In genomic region chr19:18119243-18120105, GRCh38 we compare ENCODE assay signal across 8 cellular contexts. TPM values are rescaled to one million over a fixed set of nuclear protein-coding genes. Genes with fewer than 3 reads are reported as not detected.
DNase-seq lines count a peak whose midpoint lies in the region; ATAC-seq, FAIRE-seq and TF ChIP-seq lines count a peak whose summit lies in the region.

No MANE protein-coding gene starts in this region.

- H3K27me3 ChIP-seq in Karpas-422 (ENCODE audit: low read length) (no peaks in the 10 kb centered on the region), subcutaneous abdominal adipose tissue (ENCODE audit: control insufficient read depth in 5 of 5, insufficient read depth in 4 of 5, low read length in 5 of 5) (no peaks in the 10 kb centered on the region)

- peak overlapping the region; percentile 41 for H3K27ac ChIP-seq in Karpas-422 (ENCODE audit: low read length)
- no peak overlapping the region for H3K27ac ChIP-seq in subcutaneous abdominal adipose tissue (ENCODE audit: low read depth, low read length)

- intact Hi-C loops in mucosa of descending colon (cut with DNase I, micrococcal nuclease), result loop anchor here in 1 of 2 donors (10.0 kb wide), 1 partner anchor 45 kb away; no protein-coding TSS in a partner anchor

- no peaks in the 10 kb centered on the region for H3K27me3 Mint-ChIP-seq in activated T-helper 17 cell treated with anti-CD3 and anti-CD28 coated beads, Interleukin-2, amount 50 U/mL, for 72 hours

- FAIRE-seq in frontal cortex (lab: Jason Lieb, UNC), result no peak

- no peaks in the 10 kb centered on the region for H3K9me3 Mint-ChIP-seq in activated T-helper 17 cell treated with anti-CD3 and anti-CD28 coated beads, Interleukin-2, amount 50 U/mL, for 72 hours

- no peaks in the 10 kb centered on the region for H3K9me2 ChIP-seq in Karpas-422 (replicated peaks; ENCODE audit: insufficient read depth, low read length)

- peak overlapping the region; percentile 90 for H3K4me3 ChIP-seq in Karpas-422 (ENCODE audit: low read length)
- H3K4me3 ChIP-seq in mucosa of descending colon, result no peak overlapping the region
- peak overlapping the region in 3 of 5 donors; percentile 6 to 66 (median 14) for H3K4me3 ChIP-seq in subcutaneous abdominal adipose tissue (ENCODE audit: low read depth in 1 of 5, low read length in 5 of 5)

- peak overlapping the region; percentile 94 for H3K27ac Mint-ChIP-seq in activated T-helper 17 cell treated with anti-CD3 and anti-CD28 coated beads, Interleukin-2, amount 50 U/mL, for 72 hours

- H3K9ac ChIP-seq in Karpas-422 (ENCODE audit: low read length) (peak overlapping the region; percentile 86), subcutaneous abdominal adipose tissue (ENCODE audit: low read length in 5 of 5) (peak overlapping the region in 1 of 5 donors; percentile 2)

- H3K4me1 Mint-ChIP-seq in activated T-helper 17 cell treated with anti-CD3 and anti-CD28 coated beads, Interleukin-2, amount 50 U/mL, for 72 hours, result peaks cover 22% of the 10 kb centered on the region

- H2AFZ ChIP-seq in Karpas-422 (ENCODE audit: low read length), result no peak overlapping the region

- H3K9me3 ChIP-seq in Karpas-422 (ENCODE audit: low read length) (no peaks in the 10 kb centered on the region), mucosa of descending colon (no peaks in the 10 kb centered on the region), subcutaneous abdominal adipose tissue (ENCODE audit: control insufficient read depth in 5 of 5, low read length in 5 of 5) (peaks cover 0 to 2% (median 0%) of the 10 kb centered on the region in 5 donors)

- peaks cover 30% of the 10 kb centered on the region for H3K4me1 ChIP-seq in Karpas-422 (ENCODE audit: low read length)
- H3K4me1 ChIP-seq in mucosa of descending colon (ENCODE audit: low read depth), result peaks cover 13% of the 10 kb centered on the region
- peaks cover 1 to 47% (median 26%) of the 10 kb centered on the region in 5 donors for H3K4me1 ChIP-seq in subcutaneous abdominal adipose tissue (ENCODE audit: control insufficient read depth in 5 of 5, insufficient read depth in 5 of 5, low read length in 5 of 5)

- H3K36me3 ChIP-seq in Karpas-422 (ENCODE audit: insufficient read depth, low read length) (peaks cover 7% of the 10 kb centered on the region), mucosa of descending colon (ENCODE audit: low read depth) (no peaks in the 10 kb centered on the region), subcutaneous abdominal adipose tissue (ENCODE audit: control insufficient read depth in 5 of 5, insufficient read depth in 5 of 5, low read length in 5 of 5) (peaks cover 0 to 32% (median 19%) of the 10 kb centered on the region in 5 donors)

- H3K4me2 ChIP-seq in Karpas-422 (ENCODE audit: low read depth, low read length, poor library complexity, severe bottlenecking), result peak overlapping the region; percentile 84

- no peak for TF ChIP-seq CTCF in mucosa of descending colon (IDR thresholded peaks at IDR 0.05)

- peaks cover 22% of the 10 kb centered on the region for H3K79me2 ChIP-seq in Karpas-422 (ENCODE audit: low read length)

- peak; percentile 50 for ATAC-seq in activated T-helper 17 cell treated with anti-CD3 and anti-CD28 coated beads, Interleukin-2, amount 50 U/mL, for 72 hours (replicated peaks)
- ATAC-seq in mucosa of descending colon, result peak; percentile 41

- H3K36me3 Mint-ChIP-seq in activated T-helper 17 cell treated with anti-CD3 and anti-CD28 coated beads, Interleukin-2, amount 50 U/mL, for 72 hours (ENCODE audit: low read depth), result peaks cover 72% of the 10 kb centered on the region

- peak overlapping the region; percentile 90 for H3K4me3 Mint-ChIP-seq in activated T-helper 17 cell treated with anti-CD3 and anti-CD28 coated beads, Interleukin-2, amount 50 U/mL, for 72 hours

- no peaks in the 10 kb centered on the region for H4K20me1 ChIP-seq in Karpas-422 (ENCODE audit: insufficient read depth, low read depth, low read length)

- DNase-seq in Karpas-422 (peak; percentile 69), mucosa of descending colon (peak in 1 of 3 donors; percentile 78), NCI-H226 (no peak), NCI-H1694 treated with DMSO at 0.1 percent for 48 hours (lab: John Stamatoyannopoulos, UW) (no peak), frontal cortex (ENCODE audit: low spot score in 2 of 2) (no peak), amniotic stem cell (lab: John Stamatoyannopoulos, UW) (no peak)

RNA-seq across cellular contexts. Expression of gene MAST3, which starts 21.9 kb away (rescaled TPM):
- total RNA-seq in Karpas-422 (2014; rRNA removed; shearing (Covaris generic); ENCODE audit: low replicate concordance), result 7.7 and 17.9 TPM in 2 replicates
- total RNA-seq in activated T-helper 17 cell treated with anti-CD3 and anti-CD28 coated beads, Interleukin-2, amount 50 U/mL, for 72 hours, result 10 to 100 TPM; 23.5 to 46.6 TPM
- 10 to 100 TPM; 25.2 to 37.3 (median 34.7) TPM for total RNA-seq in mucosa of descending colon
- total RNA-seq in frontal cortex, result 4.5 TPM

RNA-seq across cellular contexts. Expression of gene IL12RB1, which starts 32.7 kb away (rescaled TPM):
- total RNA-seq in Karpas-422 (2014; rRNA removed; shearing (Covaris generic); ENCODE audit: low replicate concordance), result 6.1 and 9.6 TPM in 2 replicates
- total RNA-seq in activated T-helper 17 cell treated with anti-CD3 and anti-CD28 coated beads, Interleukin-2, amount 50 U/mL, for 72 hours, result 10 to 100 TPM; 28.6 to 54.5 TPM
- total RNA-seq in mucosa of descending colon (1 to 10 TPM; 1.8 to 4.0 (median 2.2) TPM), frontal cortex (0.41 TPM)

RNA-seq across cellular contexts. Expression of gene PIK3R2, which starts 33.5 kb away (rescaled TPM):
- total RNA-seq in Karpas-422 (2014; rRNA removed; shearing (Covaris generic); ENCODE audit: low replicate concordance), result 5.1 and 5.7 TPM in 2 replicates
- total RNA-seq in activated T-helper 17 cell treated with anti-CD3 and anti-CD28 coated beads, Interleukin-2, amount 50 U/mL, for 72 hours, result 10 to 100 TPM; 13.0 to 21.8 TPM
- 10 to 100 TPM; 31.6 to 40.0 (median 35.2) TPM for total RNA-seq in mucosa of descending colon
- 24.9 TPM for total RNA-seq in frontal cortex

RNA-seq across cellular contexts. Expression of gene IFI30, which starts 54.1 kb away (rescaled TPM):
- 256 and 416 TPM in 2 replicates for total RNA-seq in Karpas-422 (2014; rRNA removed; shearing (Covaris generic); ENCODE audit: low replicate concordance)
- 10 to 100 TPM; 51.7 to 81.1 TPM for total RNA-seq in activated T-helper 17 cell treated with anti-CD3 and anti-CD28 coated beads, Interleukin-2, amount 50 U/mL, for 72 hours
- total RNA-seq in mucosa of descending colon, result 100 to 1,000 TPM in 1 of 3 donors, 10 to 100 TPM in 2; 46.6 to 122 (median 49.4) TPM
- 0.41 TPM for total RNA-seq in frontal cortex
